1 cellular context compared by ENCODE assay signal in the genomic region with DNA sequence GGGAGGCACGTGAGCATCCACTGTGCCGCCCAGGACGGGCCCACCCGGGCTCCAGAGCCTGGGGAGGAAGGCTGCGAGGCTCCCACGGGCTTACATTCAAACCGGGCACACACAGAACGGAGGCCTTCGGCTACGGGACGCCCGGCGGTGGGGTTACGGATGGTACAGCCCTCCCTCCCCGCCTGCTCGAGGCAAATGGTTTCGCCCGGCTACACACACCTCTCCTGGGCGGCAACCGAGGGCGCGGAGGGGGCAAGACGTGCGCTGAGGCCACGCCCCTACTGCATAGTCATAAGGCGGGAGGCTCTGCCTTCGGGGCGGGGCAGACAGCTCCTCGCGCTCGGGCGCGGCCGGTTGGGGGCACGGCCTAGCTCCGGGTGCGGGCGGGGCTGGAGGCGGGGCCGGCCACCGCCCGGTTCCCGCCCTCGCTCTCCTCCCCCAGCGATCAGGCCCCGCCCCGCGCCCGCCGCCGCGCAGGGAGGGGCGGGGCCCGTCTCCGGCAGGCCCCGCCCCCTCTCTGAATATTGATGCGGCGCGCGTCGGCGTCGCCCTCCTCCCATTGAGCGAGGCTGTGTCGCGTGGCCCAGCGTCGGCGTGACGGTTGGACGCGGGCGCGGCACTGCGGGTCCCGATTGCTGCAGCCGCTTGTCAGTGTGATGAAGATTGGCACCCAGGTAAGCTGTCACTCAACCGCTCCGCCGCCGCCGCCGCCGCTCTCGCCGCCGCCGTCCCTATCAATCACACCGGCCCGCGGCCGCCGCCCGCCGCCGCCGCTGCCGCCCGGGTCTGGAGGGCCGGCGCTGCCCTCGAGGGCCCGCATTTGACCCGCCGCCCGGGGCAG.
TF ChIP-seq lines count a peak whose summit lies in the region.

PKNOX1 (plus strand) TSS at position 572 of the 841 bp plus-strand sequence. CDS start 29,820 bp downstream, outside the sequence.

TF ChIP-seq in HepG2, 621 proteins besides CTCF, POLR2A, EP300 and RAD21 (continued from another document and continues in another):
- TF ChIP-seq GPBP1L1 (CRISPR knock-in tag; IDR thresholded peaks at IDR 0.05): no peak
- no peak for TF ChIP-seq ZNF431 (CRISPR knock-in tag; IDR thresholded peaks at IDR 0.05; ENCODE audit: borderline replicate concordance, low read depth)
- TF ChIP-seq CHCHD3 (CRISPR knock-in tag; IDR thresholded peaks at IDR 0.05): no peak
- peak in 1 of 2 experiments; percentile 54; a peak in 2 of 4 replicates for TF ChIP-seq HMGXB4 (CRISPR knock-in tag; IDR thresholded peaks at IDR 0.05; ENCODE audit: borderline replicate concordance in 1 of 2, low read depth in 1 of 2)
- no peak for TF ChIP-seq SNRNP70 (IDR thresholded peaks at IDR 0.05; ENCODE audit: low read depth, low read length)
- no peak for TF ChIP-seq ATAD3A (CRISPR knock-in tag; IDR thresholded peaks at IDR 0.05)
- TF ChIP-seq ZNF572 (CRISPR knock-in tag; IDR thresholded peaks at IDR 0.05): 0 out of 2 replicates have a peak, but pooled peaks have one; percentile 67
- TF ChIP-seq, protein P1, sequence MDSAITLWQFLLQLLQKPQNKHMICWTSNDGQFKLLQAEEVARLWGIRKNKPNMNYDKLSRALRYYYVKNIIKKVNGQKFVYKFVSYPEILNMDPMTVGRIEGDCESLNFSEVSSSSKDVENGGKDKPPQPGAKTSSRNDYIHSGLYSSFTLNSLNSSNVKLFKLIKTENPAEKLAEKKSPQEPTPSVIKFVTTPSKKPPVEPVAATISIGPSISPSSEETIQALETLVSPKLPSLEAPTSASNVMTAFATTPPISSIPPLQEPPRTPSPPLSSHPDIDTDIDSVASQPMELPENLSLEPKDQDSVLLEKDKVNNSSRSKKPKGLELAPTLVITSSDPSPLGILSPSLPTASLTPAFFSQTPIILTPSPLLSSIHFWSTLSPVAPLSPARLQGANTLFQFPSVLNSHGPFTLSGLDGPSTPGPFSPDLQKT (CRISPR knock-in tag; IDR thresholded peaks at IDR 0.05; ENCODE audit: borderline replicate concordance): no peak
- TF ChIP-seq GATA4 (IDR thresholded peaks at IDR 0.05; ENCODE audit: borderline replicate concordance, low read depth): no peak
- no peak for TF ChIP-seq PRMT3 (CRISPR knock-in tag; IDR thresholded peaks at IDR 0.05; ENCODE audit: borderline replicate concordance, low read depth)
- no peak; the same call in 1 of the 2 replicates for TF ChIP-seq ZNF839 (CRISPR knock-in tag; IDR thresholded peaks at IDR 0.05; ENCODE audit: borderline replicate concordance)
- TF ChIP-seq, protein P2, sequence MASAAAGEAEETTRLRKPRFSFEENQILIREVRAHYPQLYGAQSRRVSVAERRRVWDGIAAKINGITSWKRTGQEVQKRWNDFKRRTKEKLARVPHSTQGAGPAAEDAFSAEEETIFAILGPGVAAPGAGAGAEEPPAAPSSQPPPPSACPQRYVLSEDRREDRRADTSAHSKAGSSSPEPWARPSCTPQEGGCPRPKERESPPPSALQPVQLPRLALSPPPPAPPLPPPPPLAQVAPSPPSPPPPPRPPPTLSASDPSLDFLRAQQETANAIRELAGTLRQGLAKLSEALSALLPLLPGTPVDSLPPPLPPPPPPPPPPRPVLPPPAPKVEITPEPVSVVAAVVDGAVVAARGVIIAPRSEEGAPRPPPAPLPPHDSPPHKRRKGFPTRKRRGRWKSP (CRISPR knock-in tag; IDR thresholded peaks at IDR 0.05): no peak
- no peak for TF ChIP-seq ETV5 (CRISPR knock-in tag; IDR thresholded peaks at IDR 0.05; ENCODE audit: borderline replicate concordance)
- no peak for TF ChIP-seq EZH2 (conservative IDR thresholded peaks at IDR 0.05; ENCODE audit: low read depth, low read length)
- TF ChIP-seq WIZ (CRISPR knock-in tag; IDR thresholded peaks at IDR 0.05): no peak
- no peak for TF ChIP-seq ZNF143 (CRISPR knock-in tag; IDR thresholded peaks at IDR 0.05)
- TF ChIP-seq ZNF235 (CRISPR knock-in tag; IDR thresholded peaks at IDR 0.05; ENCODE audit: borderline replicate concordance): no peak; the same call in 1 of the 2 replicates
- TF ChIP-seq ZNF264 (CRISPR knock-in tag; IDR thresholded peaks at IDR 0.05): 0 out of 2 replicates have a peak, but pooled peaks have one; percentile 64
- TF ChIP-seq, protein P3, sequence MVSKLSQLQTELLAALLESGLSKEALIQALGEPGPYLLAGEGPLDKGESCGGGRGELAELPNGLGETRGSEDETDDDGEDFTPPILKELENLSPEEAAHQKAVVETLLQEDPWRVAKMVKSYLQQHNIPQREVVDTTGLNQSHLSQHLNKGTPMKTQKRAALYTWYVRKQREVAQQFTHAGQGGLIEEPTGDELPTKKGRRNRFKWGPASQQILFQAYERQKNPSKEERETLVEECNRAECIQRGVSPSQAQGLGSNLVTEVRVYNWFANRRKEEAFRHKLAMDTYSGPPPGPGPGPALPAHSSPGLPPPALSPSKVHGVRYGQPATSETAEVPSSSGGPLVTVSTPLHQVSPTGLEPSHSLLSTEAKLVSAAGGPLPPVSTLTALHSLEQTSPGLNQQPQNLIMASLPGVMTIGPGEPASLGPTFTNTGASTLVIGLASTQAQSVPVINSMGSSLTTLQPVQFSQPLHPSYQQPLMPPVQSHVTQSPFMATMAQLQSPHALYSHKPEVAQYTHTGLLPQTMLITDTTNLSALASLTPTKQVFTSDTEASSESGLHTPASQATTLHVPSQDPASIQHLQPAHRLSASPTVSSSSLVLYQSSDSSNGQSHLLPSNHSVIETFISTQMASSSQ (IDR thresholded peaks at IDR 0.05; ENCODE audit: low read depth): no peak
- TF ChIP-seq, protein P3 (CRISPR knock-in tag; IDR thresholded peaks at IDR 0.05; ENCODE audit: borderline replicate concordance): no peak
- no peak for TF ChIP-seq ZNF124 (CRISPR knock-in tag; IDR thresholded peaks at IDR 0.05)
- peak; percentile 81; the same call in 1 of the 2 replicates for TF ChIP-seq KDM5B (CRISPR knock-in tag; IDR thresholded peaks at IDR 0.05; ENCODE audit: borderline replicate concordance)
- TF ChIP-seq CEBPG (CRISPR knock-in tag; IDR thresholded peaks at IDR 0.05): no peak
- peak; percentile 62; the same call in 1 of the 2 replicates for TF ChIP-seq KMT2B (CRISPR knock-in tag; IDR thresholded peaks at IDR 0.05)
- TF ChIP-seq IKZF4 (CRISPR knock-in tag; IDR thresholded peaks at IDR 0.05; ENCODE audit: borderline replicate concordance, low read depth, not compliant biosample characterization): no peak
- no peak for TF ChIP-seq MAFG (CRISPR knock-in tag; IDR thresholded peaks at IDR 0.05)
- TF ChIP-seq FOXO1 (CRISPR knock-in tag; IDR thresholded peaks at IDR 0.05): 0 out of 2 replicates have a peak, but pooled peaks have one; percentile 30
- TF ChIP-seq, protein P4, sequence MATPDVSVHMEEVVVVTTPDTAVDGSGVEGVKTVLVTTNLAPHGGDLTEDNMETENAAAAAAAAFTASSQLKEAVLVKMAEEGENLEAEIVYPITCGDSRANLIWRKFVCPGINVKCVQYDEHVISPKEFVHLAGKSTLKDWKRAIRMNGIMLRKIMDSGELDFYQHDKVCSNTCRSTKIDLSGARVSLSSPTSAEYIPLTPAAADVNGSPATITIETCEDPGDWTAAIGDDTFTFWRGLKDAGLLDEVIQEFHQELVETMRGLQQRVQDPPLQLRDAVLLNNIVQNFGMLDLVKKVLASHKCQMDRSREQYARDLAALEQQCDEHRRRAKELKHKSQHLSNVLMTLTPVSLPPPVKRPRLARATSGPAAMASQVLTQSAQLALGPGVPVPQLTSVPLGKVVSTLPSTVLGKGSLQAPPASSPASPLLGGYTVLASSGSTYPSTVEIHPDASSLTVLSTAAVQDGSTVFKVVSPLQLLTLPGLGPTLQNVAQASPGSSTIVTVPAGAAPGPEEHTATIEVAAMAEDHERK (CRISPR knock-in tag; IDR thresholded peaks at IDR 0.05; ENCODE audit: low read depth): peak; percentile 69
- TF ChIP-seq ZBTB3 (CRISPR knock-in tag; IDR thresholded peaks at IDR 0.05; ENCODE audit: borderline replicate concordance, low read depth): no peak
- no peak for TF ChIP-seq FOXP1 (IDR thresholded peaks at IDR 0.05)
- TF ChIP-seq FOXP1 (CRISPR knock-in tag; IDR thresholded peaks at IDR 0.05): no peak
- no peak for TF ChIP-seq ZNF33B (CRISPR knock-in tag; IDR thresholded peaks at IDR 0.05)
- TF ChIP-seq ZNF570 (CRISPR knock-in tag; IDR thresholded peaks at IDR 0.05; ENCODE audit: borderline replicate concordance): no peak
- no peak for TF ChIP-seq DNMT1 (CRISPR knock-in tag; IDR thresholded peaks at IDR 0.05)
- TF ChIP-seq MAFK (conservative IDR thresholded peaks at IDR 0.05 in 1 of 2, IDR thresholded peaks at IDR 0.05 in 1 of 2; ENCODE audit: low read length in 2 of 2): no peak
- TF ChIP-seq HNRNPH1 (optimal IDR thresholded peaks at IDR 0.05; ENCODE audit: low read depth, low read length): no peak
- TF ChIP-seq LCORL (IDR thresholded peaks at IDR 0.05): no peak
- TF ChIP-seq LCORL (CRISPR knock-in tag; IDR thresholded peaks at IDR 0.05): peak; percentile 52; the same call in 1 of the 2 replicates
- TF ChIP-seq GTF3A (CRISPR knock-in tag; conservative IDR thresholded peaks at IDR 0.05): no peak
- peak; percentile 68; the same call in 1 of the 2 replicates for TF ChIP-seq ZHX2 (IDR thresholded peaks at IDR 0.05; ENCODE audit: low read depth)
- no peak for TF ChIP-seq ZHX2 (CRISPR knock-in tag; IDR thresholded peaks at IDR 0.05; ENCODE audit: borderline replicate concordance)
- TF ChIP-seq ZNF274 (CRISPR knock-in tag; IDR thresholded peaks at IDR 0.05): no peak; the same call in 1 of the 2 replicates
- no peak for TF ChIP-seq RFX5 (IDR thresholded peaks at IDR 0.05; ENCODE audit: low read depth, low read length)
- TF ChIP-seq SMAD1 (CRISPR knock-in tag; IDR thresholded peaks at IDR 0.05; ENCODE audit: borderline replicate concordance, low read depth): no peak
- no peak for TF ChIP-seq CHD4 (IDR thresholded peaks at IDR 0.05; ENCODE audit: borderline replicate concordance, low read length)
- no peak for TF ChIP-seq THAP11 (CRISPR knock-in tag; IDR thresholded peaks at IDR 0.05)
- no peak for TF ChIP-seq ZFP62 (CRISPR knock-in tag; IDR thresholded peaks at IDR 0.05)
